In the genomic region with DNA sequence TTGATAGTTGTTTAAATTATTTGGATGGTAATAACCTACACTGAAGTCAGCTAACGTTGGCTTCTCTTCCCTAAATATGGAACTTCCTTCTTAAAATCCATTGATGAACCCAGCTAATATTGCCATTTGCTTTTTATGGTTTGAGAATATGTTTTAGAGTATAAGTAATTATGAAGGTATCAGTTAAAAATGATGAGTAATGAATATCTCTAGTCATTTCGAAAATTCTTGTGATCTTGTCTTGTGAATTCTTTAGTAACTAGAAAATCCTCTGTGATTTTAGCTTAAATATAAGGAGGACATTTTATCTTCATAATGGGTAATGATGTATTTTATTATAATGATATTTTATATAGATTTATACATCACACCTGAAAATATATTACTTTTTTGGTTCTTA, we compare ENCODE assay signal across 24 cellular contexts. TPM values are rescaled to one million over a fixed set of nuclear protein-coding genes. Genes with fewer than 3 reads are reported as not detected.
DNase-seq lines count a peak whose midpoint lies in the region; ATAC-seq, FAIRE-seq and TF ChIP-seq lines count a peak whose summit lies in the region.
"Had no signal": no experiment of that assay in that cellular context is flagged by ENCODE, and none has a peak within 500 bp of the region (broad histone marks: within the 10 kb centered on the region; RNA-seq: fewer than 3 reads in every experiment).

No MANE protein-coding gene starts in this region.

- no peak for TF ChIP-seq POLR2A in IMR-90 (IDR thresholded peaks at IDR 0.05; ENCODE audit: low read depth, low read length)

- no peak overlapping the region for H3K23ac ChIP-seq in IMR-90 (ENCODE audit: low read depth, low read length)

- intact Hi-C loops in IMR-90 (cut with micrococcal nuclease) (no loop called here), pancreas (cut with DNase I) (no loop called here)

- H2BK15ac ChIP-seq in IMR-90 (ENCODE audit: low read depth, low read length): no peak overlapping the region

- no peaks in the 10 kb centered on the region for H3K9me1 ChIP-seq in IMR-90 (ENCODE audit: insufficient read depth, low read length)

- H3K14ac ChIP-seq in IMR-90 (replicated peaks; ENCODE audit: low read depth, low read length): no peak overlapping the region

- no peak overlapping the region for H4K8ac ChIP-seq in IMR-90 (ENCODE audit: low read depth in 2 of 2, low read length in 2 of 2)

- TF ChIP-seq CTCF in IMR-90 (conservative IDR thresholded peaks at IDR 0.05; ENCODE audit: low read depth, low read length) (no peak), VCaP (conservative IDR thresholded peaks at IDR 0.05) (no peak), pancreas (IDR thresholded peaks at IDR 0.05) (no peak)

- H4K91ac ChIP-seq in IMR-90 (ENCODE audit: insufficient read depth, low read depth, low read length): no peak overlapping the region

- no TSS peak for BruUV-seq in IMR-90 (replicated peaks; lab: Mats Ljungman, UMichigan)

- DNase-seq in IMR-90 (no peak), frontal cortex (ENCODE audit: low spot score in 2 of 2) (no peak), pancreas (no peak), putamen (ENCODE audit: low spot score) (no peak)
- DNase-seq: AML-193; BE2C; CD4-positive, alpha-beta T cell; CD8-positive, alpha-beta memory T cell; DMS 273 treated with DMSO at 0.1 percent for 48 hours; DMS79; EL; GDM1; GOT3; HFFc6 had no signal

- H2BK5ac ChIP-seq in IMR-90 (ENCODE audit: low read depth, low read length, poor library complexity, severe bottlenecking): no peak overlapping the region

- no peak overlapping the region for H2BK20ac ChIP-seq in IMR-90 (ENCODE audit: low read depth, low read length)

- H4K20me1 ChIP-seq in IMR-90 (ENCODE audit: insufficient read depth, low read length): no peaks in the 10 kb centered on the region
- H4K20me1 ChIP-seq: BLaER1 treated with 17β-estradiol and CSF1 and Interleukin-3, amounts not matched to agents 10 nM and 100 nM had no signal

- no peak overlapping the region for H3K4ac ChIP-seq in IMR-90 (ENCODE audit: low read depth, low read length)

- no peak overlapping the region for H3K9ac ChIP-seq in IMR-90 (ENCODE audit: low read depth, low read length)
- H3K9ac ChIP-seq: BLaER1 treated with 17β-estradiol and CSF1 and Interleukin-3, amounts not matched to agents 10 nM and 100 nM had no signal

- H2AK9ac ChIP-seq in IMR-90 (replicated peaks; ENCODE audit: low read depth, low read length, poor library complexity): no peak overlapping the region

- no peaks in the 10 kb centered on the region for H3K4me1 ChIP-seq in IMR-90 (ENCODE audit: control insufficient read depth, insufficient read depth, low read length)
- H3K4me1 ChIP-seq in pancreas: peaks cover 0 to 13% (median 0%) of the 10 kb centered on the region in 3 donors
- H3K4me1 ChIP-seq: BE2C; BLaER1 treated with 17β-estradiol and CSF1 and Interleukin-3, amounts not matched to agents 10 nM and 100 nM had no signal

- no peak overlapping the region for H3K56ac ChIP-seq in IMR-90 (ENCODE audit: extremely low read depth, insufficient read depth, low read length)

- no peak for ATAC-seq in IMR-90 (ENCODE audit: low read depth)
- no peak for ATAC-seq in pancreas
- no peak for ATAC-seq in GM21515 (IDR thresholded peaks at IDR 0.05; ENCODE audit: unreplicated experiment)
- no peak for ATAC-seq in HG03378 (IDR thresholded peaks at IDR 0.05; ENCODE audit: unreplicated experiment)

- no peak overlapping the region for H2AK5ac ChIP-seq in IMR-90 (ENCODE audit: low read depth, low read length)

- H4K5ac ChIP-seq in IMR-90 (ENCODE audit: low read depth, low read length): no peak overlapping the region

- H3K9me3 ChIP-seq in IMR-90 (ENCODE audit: control insufficient read depth, insufficient read depth, low read length) (no peaks in the 10 kb centered on the region), pancreas (no peaks in the 10 kb centered on the region)
- H3K9me3 ChIP-seq: BE2C; BLaER1 treated with 17β-estradiol and CSF1 and Interleukin-3, amounts not matched to agents 10 nM and 100 nM; HAP-1 had no signal

- dilution Hi-C loops in IMR-90 (cut with HindIII; ENCODE audit: low sequenced_read_pairs, unreplicated experiment): no loop called here

- no peak overlapping the region for H3K18ac ChIP-seq in IMR-90 (ENCODE audit: low read depth, low read length)

- H3K4me3 ChIP-seq in IMR-90 (ENCODE audit: insufficient read depth, low read depth, low read length): no peak overlapping the region
- no peak overlapping the region for H3K4me3 ChIP-seq in pancreas
- H3K4me3 ChIP-seq: BLaER1 treated with 17β-estradiol and CSF1 and Interleukin-3, amounts not matched to agents 10 nM and 100 nM; HAP-1 had no signal

- H3K4me2 ChIP-seq in IMR-90 (ENCODE audit: low read depth, low read length): no peak overlapping the region
- H3K4me2 ChIP-seq: BLaER1 treated with 17β-estradiol and CSF1 and Interleukin-3, amounts not matched to agents 10 nM and 100 nM had no signal

- POLR2A ChIA-PET in IMR-90 (lab: Charles Lee; ENCODE audit: unreplicated experiment): no interaction called here

- H3K27ac ChIP-seq in IMR-90 (ENCODE audit: insufficient read depth, low read length): no peak overlapping the region
- H3K27ac ChIP-seq in VCaP: peak overlapping the region; percentile 83; the same call in 1 of the 2 replicates
- H3K27ac ChIP-seq in pancreas: no peak overlapping the region
- H3K27ac ChIP-seq: BLaER1 treated with 17β-estradiol and CSF1 and Interleukin-3, amounts not matched to agents 10 nM and 100 nM had no signal

- no peaks in the 10 kb centered on the region for H3K79me1 ChIP-seq in IMR-90 (ENCODE audit: low read depth in 1 of 2, low read length in 2 of 2)

- H3K27me3 ChIP-seq in IMR-90 (ENCODE audit: control insufficient read depth, insufficient read depth, low read length): no peaks in the 10 kb centered on the region
- no peaks in the 10 kb centered on the region for H3K27me3 ChIP-seq in pancreas
- H3K27me3 ChIP-seq: BE2C; BLaER1 treated with 17β-estradiol and CSF1 and Interleukin-3, amounts not matched to agents 10 nM and 100 nM had no signal

- FAIRE-seq in frontal cortex (lab: Jason Lieb, UNC) (peak; percentile 78), pancreas (lab: Jason Lieb, UNC) (peak; percentile 71)
- FAIRE-seq: D721Med, GM12891, GM18507, H54 had no signal

- H2BK120ac ChIP-seq in IMR-90 (ENCODE audit: low read depth, low read length): no peak overlapping the region

- no CpG with 5 or more reads among the region's 2 CpGs for WGBS in IMR-90 (ENCODE audit: extremely low coverage in 2 of 2, insufficient read length in 1 of 2), 2 experiments
- 84 to 94% methylated on average over 2 of the region's 2 CpGs for WGBS in pancreas, 2 donors

- CTCF ChIA-PET in IMR-90 (lab: Yijun Ruan, JAX): interaction anchor here (0.7 kb wide), 1 partner anchor 1032 kb away, joined by 3 read pairs; no protein-coding TSS in a partner anchor

- no peak overlapping the region for H2AFZ ChIP-seq in IMR-90 (replicated peaks; ENCODE audit: low read length, poor library complexity)

- in situ Hi-C loops in IMR-90 (cut with MboI; ENCODE audit: low sequenced_read_pairs): no loop called here

- no peak for TF ChIP-seq RAD21 in IMR-90 (IDR thresholded peaks at IDR 0.05; ENCODE audit: low read length)

- H3K36me3 ChIP-seq in IMR-90 (ENCODE audit: control insufficient read depth, insufficient read depth, low read length) (no peaks in the 10 kb centered on the region), pancreas (no peaks in the 10 kb centered on the region)
- H3K36me3 ChIP-seq: BE2C; BLaER1 treated with 17β-estradiol and CSF1 and Interleukin-3, amounts not matched to agents 10 nM and 100 nM; HAP-1 had no signal

TF ChIP-seq in IMR-90, 13 proteins besides CTCF, POLR2A, EP300 and RAD21:
- TF ChIP-seq FOS (IDR thresholded peaks at IDR 0.05; ENCODE audit: low read depth, low read length): no peak
- TF ChIP-seq NFE2L2 (IDR thresholded peaks at IDR 0.05; ENCODE audit: low read depth, low read length): no peak
- TF ChIP-seq CHD1 (IDR thresholded peaks at IDR 0.05; ENCODE audit: low read depth, low read length): no peak
- TF ChIP-seq MAFK (IDR thresholded peaks at IDR 0.05; ENCODE audit: low read depth, low read length): peak; percentile 52; the same call in 1 of the 2 replicates

RNA-seq across cellular contexts. Expression of a gene that starts 50.5 kb away (rescaled TPM):
- total RNA-seq in IMR-90 (2012; rRNA removed) (36.9 and 42.7 TPM in 2 replicates), frontal cortex (120 TPM), pancreas (10 to 100 TPM in 3 of 6 donors, 1 to 10 TPM in 3; 5.6 to 21.3 (median 12.4) TPM)
- polyA plus RNA-seq in IMR-90 (2012; rRNA removed) (13.6 and 17.0 TPM in 2 replicates), pancreas (10 to 100 TPM in 1 of 2 donors, 1 to 10 TPM in 1; 6.8 to 21.6 TPM)
- polyA plus RNA-seq in IMR-90 (2012; cell fraction: cytosol; rRNA removed): 2.9 and 4.0 TPM in 2 replicates
- polyA plus RNA-seq in IMR-90 (2012; cell fraction: nucleus; rRNA removed; ENCODE audit: low replicate concordance): 5.5 and 21.0 TPM in 2 replicates
- total RNA-seq: CD4-positive, alpha-beta T cell; CD8-positive, alpha-beta memory T cell had no signal
- polyA plus RNA-seq: CD14-positive monocyte; CD8-positive, alpha-beta memory T cell had no signal
